Comparison of ENCODE assay signal across 1 cellular context in the genomic region with DNA sequence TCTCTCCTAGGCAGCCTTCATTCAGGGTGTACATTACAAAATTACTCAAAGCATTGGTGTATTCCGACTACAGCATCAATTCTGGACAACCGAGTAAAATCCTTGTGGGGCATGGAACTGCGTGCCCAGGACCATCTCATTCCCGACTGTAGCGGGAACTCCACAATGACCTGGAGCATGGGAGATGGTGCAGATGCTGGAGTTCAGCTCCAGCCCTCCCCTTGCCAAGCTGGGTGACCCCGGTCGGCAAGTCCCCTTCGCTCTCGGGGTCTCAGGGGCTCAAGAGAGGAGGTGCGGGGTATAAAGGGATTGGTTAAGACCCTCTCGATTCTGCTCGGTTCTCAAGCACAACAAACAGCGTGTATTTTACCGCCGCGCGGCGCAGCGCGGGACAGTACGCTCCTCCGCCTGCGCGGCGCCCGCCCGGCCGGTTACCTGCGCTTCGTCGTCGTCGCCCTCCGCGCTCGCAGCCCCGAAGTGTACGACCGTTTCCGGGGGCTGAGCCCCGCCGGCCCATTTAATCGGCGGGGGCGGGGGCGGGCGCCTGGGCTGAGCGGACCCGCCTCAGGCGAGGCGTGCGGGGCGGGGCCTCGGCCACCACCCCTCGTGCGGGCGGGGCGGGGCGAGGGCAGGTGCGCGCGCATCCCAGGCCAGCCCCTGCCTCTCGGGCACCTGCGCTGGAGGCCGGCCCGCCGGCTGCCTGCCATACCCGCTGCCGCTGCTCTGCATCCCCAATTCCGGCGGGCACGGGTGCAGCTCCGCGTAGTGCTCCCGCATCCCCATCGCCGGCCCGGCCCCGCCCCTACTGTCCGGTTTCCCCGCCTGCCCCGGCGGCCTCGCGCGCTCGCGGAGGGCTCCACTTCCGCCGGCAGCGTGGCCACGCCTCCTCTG.
A peak's percentile ranks its signal among the peaks of the same experiment; 100 is the strongest.
TF ChIP-seq lines count a peak whose summit lies in the region.

A gene (minus strand): TSS at position 493 of the 891 bp plus-strand sequence. CDS start 691 bp downstream, outside the sequence.

TF ChIP-seq in HepG2, 621 proteins besides CTCF, POLR2A, EP300 and RAD21 (continued from another document and continues in another):
- TF ChIP-seq, protein P1, sequence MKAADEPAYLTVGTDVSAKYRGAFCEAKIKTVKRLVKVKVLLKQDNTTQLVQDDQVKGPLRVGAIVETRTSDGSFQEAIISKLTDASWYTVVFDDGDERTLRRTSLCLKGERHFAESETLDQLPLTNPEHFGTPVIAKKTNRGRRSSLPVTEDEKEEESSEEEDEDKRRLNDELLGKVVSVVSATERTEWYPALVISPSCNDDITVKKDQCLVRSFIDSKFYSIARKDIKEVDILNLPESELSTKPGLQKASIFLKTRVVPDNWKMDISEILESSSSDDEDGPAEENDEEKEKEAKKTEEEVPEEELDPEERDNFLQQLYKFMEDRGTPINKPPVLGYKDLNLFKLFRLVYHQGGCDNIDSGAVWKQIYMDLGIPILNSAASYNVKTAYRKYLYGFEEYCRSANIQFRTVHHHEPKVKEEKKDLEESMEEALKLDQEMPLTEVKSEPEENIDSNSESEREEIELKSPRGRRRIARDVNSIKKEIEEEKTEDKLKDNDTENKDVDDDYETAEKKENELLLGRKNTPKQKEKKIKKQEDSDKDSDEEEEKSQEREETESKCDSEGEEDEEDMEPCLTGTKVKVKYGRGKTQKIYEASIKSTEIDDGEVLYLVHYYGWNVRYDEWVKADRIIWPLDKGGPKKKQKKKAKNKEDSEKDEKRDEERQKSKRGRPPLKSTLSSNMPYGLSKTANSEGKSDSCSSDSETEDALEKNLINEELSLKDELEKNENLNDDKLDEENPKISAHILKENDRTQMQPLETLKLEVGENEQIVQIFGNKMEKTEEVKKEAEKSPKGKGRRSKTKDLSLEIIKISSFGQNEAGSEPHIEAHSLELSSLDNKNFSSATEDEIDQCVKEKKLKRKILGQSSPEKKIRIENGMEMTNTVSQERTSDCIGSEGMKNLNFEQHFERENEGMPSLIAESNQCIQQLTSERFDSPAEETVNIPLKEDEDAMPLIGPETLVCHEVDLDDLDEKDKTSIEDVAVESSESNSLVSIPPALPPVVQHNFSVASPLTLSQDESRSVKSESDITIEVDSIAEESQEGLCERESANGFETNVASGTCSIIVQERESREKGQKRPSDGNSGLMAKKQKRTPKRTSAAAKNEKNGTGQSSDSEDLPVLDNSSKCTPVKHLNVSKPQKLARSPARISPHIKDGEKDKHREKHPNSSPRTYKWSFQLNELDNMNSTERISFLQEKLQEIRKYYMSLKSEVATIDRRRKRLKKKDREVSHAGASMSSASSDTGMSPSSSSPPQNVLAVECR (CRISPR knock-in tag; IDR thresholded peaks at IDR 0.05; ENCODE audit: borderline replicate concordance), result no peak
- TF ChIP-seq, protein P2, sequence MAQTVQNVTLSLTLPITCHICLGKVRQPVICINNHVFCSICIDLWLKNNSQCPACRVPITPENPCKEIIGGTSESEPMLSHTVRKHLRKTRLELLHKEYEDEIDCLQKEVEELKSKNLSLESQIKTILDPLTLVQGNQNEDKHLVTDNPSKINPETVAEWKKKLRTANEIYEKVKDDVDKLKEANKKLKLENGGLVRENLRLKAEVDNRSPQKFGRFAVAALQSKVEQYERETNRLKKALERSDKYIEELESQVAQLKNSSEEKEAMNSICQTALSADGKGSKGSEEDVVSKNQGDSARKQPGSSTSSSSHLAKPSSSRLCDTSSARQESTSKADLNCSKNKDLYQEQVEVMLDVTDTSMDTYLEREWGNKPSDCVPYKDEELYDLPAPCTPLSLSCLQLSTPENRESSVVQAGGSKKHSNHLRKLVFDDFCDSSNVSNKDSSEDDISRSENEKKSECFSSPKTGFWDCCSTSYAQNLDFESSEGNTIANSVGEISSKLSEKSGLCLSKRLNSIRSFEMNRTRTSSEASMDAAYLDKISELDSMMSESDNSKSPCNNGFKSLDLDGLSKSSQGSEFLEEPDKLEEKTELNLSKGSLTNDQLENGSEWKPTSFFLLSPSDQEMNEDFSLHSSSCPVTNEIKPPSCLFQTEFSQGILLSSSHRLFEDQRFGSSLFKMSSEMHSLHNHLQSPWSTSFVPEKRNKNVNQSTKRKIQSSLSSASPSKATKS (CRISPR knock-in tag; IDR thresholded peaks at IDR 0.05), result no peak
- TF ChIP-seq CBX2 (IDR thresholded peaks at IDR 0.05; ENCODE audit: low read depth, low read length) (no peak), CBX2 (CRISPR knock-in tag; IDR thresholded peaks at IDR 0.05; ENCODE audit: low read depth) (no peak), FOXO1 (CRISPR knock-in tag; IDR thresholded peaks at IDR 0.05) (no peak), TBP (CRISPR knock-in tag; IDR thresholded peaks at IDR 0.05) (no peak), ZNF138 (CRISPR knock-in tag; IDR thresholded peaks at IDR 0.05; ENCODE audit: low read depth) (no peak), CBX5 (CRISPR knock-in tag; IDR thresholded peaks at IDR 0.05; ENCODE audit: borderline replicate concordance) (no peak), PHF8 (CRISPR knock-in tag; IDR thresholded peaks at IDR 0.05) (0 out of 2 replicates have a peak, but pooled peaks have one; percentile 43), ZNF724P (CRISPR knock-in tag; IDR thresholded peaks at IDR 0.05; ENCODE audit: borderline replicate concordance) (no peak), BRD4 (CRISPR knock-in tag; IDR thresholded peaks at IDR 0.05) (no peak), ZNF615 (CRISPR knock-in tag; IDR thresholded peaks at IDR 0.05; ENCODE audit: borderline replicate concordance) (no peak), ZNF460 (CRISPR knock-in tag; IDR thresholded peaks at IDR 0.05; ENCODE audit: borderline replicate concordance) (no peak), BORCS8-MEF2B (CRISPR knock-in tag; IDR thresholded peaks at IDR 0.05) (0 out of 2 replicates have a peak, but pooled peaks have one; percentile 25), RFXAP (CRISPR knock-in tag; IDR thresholded peaks at IDR 0.05; ENCODE audit: borderline replicate concordance) (no peak), TRIM24 (CRISPR knock-in tag; IDR thresholded peaks at IDR 0.05) (no peak), KAT8 (CRISPR knock-in tag; IDR thresholded peaks at IDR 0.05) (no peak), GABPA (IDR thresholded peaks at IDR 0.05; ENCODE audit: low read depth, low read length) (no peak), GABPA (CRISPR knock-in tag; IDR thresholded peaks at IDR 0.05; ENCODE audit: low read depth) (no peak), ZNF263 (CRISPR knock-in tag; IDR thresholded peaks at IDR 0.05) (peak; percentile 91), CHD2 (IDR thresholded peaks at IDR 0.05; ENCODE audit: low read depth, low read length) (no peak), ZNF556 (CRISPR knock-in tag; IDR thresholded peaks at IDR 0.05; ENCODE audit: borderline replicate concordance) (no peak), JDP2 (CRISPR knock-in tag; IDR thresholded peaks at IDR 0.05; ENCODE audit: borderline replicate concordance) (no peak; the same call in 1 of the 2 replicates), ZC3H4 (CRISPR knock-in tag; IDR thresholded peaks at IDR 0.05; ENCODE audit: borderline replicate concordance) (no peak), NR2F6 (IDR thresholded peaks at IDR 0.05) (no peak), NR2F6 (CRISPR knock-in tag; IDR thresholded peaks at IDR 0.05) (no peak), ZNF251 (CRISPR knock-in tag; IDR thresholded peaks at IDR 0.05) (no peak), ZNF746 (CRISPR knock-in tag; IDR thresholded peaks at IDR 0.05) (no peak), SUZ12 (IDR thresholded peaks at IDR 0.05; ENCODE audit: low read depth, low read length) (no peak), EZH2 (conservative IDR thresholded peaks at IDR 0.05; ENCODE audit: low read depth, low read length) (no peak), ZBTB20 (CRISPR knock-in tag; IDR thresholded peaks at IDR 0.05; ENCODE audit: borderline replicate concordance, low read depth) (no peak)
- TF ChIP-seq, protein P3, sequence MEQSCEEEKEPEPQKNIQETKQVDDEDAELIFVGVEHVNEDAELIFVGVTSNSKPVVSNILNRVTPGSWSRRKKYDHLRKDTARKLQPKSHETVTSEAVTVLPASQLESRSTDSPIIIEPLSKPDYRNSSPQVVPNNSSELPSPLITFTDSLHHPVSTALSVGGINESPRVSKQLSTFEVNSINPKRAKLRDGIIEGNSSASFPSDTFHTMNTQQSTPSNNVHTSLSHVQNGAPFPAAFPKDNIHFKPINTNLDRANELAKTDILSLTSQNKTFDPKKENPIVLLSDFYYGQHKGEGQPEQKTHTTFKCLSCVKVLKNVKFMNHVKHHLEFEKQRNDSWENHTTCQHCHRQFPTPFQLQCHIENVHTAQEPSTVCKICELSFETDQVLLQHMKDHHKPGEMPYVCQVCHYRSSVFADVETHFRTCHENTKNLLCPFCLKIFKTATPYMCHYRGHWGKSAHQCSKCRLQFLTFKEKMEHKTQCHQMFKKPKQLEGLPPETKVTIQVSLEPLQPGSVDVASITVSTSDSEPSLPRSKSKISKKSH (CRISPR knock-in tag; IDR thresholded peaks at IDR 0.05; ENCODE audit: borderline replicate concordance), result no peak
- TF ChIP-seq, protein P4, sequence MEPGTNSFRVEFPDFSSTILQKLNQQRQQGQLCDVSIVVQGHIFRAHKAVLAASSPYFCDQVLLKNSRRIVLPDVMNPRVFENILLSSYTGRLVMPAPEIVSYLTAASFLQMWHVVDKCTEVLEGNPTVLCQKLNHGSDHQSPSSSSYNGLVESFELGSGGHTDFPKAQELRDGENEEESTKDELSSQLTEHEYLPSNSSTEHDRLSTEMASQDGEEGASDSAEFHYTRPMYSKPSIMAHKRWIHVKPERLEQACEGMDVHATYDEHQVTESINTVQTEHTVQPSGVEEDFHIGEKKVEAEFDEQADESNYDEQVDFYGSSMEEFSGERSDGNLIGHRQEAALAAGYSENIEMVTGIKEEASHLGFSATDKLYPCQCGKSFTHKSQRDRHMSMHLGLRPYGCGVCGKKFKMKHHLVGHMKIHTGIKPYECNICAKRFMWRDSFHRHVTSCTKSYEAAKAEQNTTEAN (CRISPR knock-in tag; conservative IDR thresholded peaks at IDR 0.05), result no peak
- TF ChIP-seq, protein P5, sequence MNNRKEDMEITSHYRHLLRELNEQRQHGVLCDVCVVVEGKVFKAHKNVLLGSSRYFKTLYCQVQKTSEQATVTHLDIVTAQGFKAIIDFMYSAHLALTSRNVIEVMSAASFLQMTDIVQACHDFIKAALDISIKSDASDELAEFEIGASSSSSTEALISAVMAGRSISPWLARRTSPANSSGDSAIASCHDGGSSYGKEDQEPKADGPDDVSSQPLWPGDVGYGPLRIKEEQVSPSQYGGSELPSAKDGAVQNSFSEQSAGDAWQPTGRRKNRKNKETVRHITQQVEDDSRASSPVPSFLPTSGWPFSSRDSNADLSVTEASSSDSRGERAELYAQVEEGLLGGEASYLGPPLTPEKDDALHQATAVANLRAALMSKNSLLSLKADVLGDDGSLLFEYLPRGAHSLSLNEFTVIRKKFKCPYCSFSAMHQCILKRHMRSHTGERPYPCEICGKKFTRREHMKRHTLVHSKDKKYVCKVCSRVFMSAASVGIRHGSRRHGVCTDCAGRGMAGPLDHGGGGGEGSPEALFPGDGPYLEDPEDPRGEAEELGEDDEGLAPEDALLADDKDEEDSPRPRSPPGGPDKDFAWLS (CRISPR knock-in tag; IDR thresholded peaks at IDR 0.05; ENCODE audit: borderline replicate concordance), result no peak
- TF ChIP-seq, protein P6, sequence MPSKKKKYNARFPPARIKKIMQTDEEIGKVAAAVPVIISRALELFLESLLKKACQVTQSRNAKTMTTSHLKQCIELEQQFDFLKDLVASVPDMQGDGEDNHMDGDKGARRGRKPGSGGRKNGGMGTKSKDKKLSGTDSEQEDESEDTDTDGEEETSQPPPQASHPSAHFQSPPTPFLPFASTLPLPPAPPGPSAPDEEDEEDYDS (CRISPR knock-in tag; IDR thresholded peaks at IDR 0.05), result peak; percentile 77; the same call in 1 of the 2 replicates
- TF ChIP-seq, protein P7, sequence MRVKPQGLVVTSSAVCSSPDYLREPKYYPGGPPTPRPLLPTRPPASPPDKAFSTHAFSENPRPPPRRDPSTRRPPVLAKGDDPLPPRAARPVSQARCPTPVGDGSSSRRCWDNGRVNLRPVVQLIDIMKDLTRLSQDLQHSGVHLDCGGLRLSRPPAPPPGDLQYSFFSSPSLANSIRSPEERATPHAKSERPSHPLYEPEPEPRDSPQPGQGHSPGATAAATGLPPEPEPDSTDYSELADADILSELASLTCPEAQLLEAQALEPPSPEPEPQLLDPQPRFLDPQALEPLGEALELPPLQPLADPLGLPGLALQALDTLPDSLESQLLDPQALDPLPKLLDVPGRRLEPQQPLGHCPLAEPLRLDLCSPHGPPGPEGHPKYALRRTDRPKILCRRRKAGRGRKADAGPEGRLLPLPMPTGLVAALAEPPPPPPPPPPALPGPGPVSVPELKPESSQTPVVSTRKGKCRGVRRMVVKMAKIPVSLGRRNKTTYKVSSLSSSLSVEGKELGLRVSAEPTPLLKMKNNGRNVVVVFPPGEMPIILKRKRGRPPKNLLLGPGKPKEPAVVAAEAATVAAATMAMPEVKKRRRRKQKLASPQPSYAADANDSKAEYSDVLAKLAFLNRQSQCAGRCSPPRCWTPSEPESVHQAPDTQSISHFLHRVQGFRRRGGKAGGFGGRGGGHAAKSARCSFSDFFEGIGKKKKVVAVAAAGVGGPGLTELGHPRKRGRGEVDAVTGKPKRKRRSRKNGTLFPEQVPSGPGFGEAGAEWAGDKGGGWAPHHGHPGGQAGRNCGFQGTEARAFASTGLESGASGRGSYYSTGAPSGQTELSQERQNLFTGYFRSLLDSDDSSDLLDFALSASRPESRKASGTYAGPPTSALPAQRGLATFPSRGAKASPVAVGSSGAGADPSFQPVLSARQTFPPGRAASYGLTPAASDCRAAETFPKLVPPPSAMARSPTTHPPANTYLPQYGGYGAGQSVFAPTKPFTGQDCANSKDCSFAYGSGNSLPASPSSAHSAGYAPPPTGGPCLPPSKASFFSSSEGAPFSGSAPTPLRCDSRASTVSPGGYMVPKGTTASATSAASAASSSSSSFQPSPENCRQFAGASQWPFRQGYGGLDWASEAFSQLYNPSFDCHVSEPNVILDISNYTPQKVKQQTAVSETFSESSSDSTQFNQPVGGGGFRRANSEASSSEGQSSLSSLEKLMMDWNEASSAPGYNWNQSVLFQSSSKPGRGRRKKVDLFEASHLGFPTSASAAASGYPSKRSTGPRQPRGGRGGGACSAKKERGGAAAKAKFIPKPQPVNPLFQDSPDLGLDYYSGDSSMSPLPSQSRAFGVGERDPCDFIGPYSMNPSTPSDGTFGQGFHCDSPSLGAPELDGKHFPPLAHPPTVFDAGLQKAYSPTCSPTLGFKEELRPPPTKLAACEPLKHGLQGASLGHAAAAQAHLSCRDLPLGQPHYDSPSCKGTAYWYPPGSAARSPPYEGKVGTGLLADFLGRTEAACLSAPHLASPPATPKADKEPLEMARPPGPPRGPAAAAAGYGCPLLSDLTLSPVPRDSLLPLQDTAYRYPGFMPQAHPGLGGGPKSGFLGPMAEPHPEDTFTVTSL (CRISPR knock-in tag; IDR thresholded peaks at IDR 0.05; ENCODE audit: borderline replicate concordance), result no peak
- TF ChIP-seq, protein P8, sequence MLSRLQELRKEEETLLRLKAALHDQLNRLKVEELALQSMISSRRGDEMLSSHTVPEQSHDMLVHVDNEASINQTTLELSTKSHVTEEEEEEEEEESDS (CRISPR knock-in tag; IDR thresholded peaks at IDR 0.05; ENCODE audit: borderline replicate concordance), result no peak
